11 cellular contexts compared by ENCODE assay signal in genomic region chr5:64869419-64869818, GRCh38.
DNase-seq lines count a peak whose midpoint lies in the region; ATAC-seq and TF ChIP-seq lines count a peak whose summit lies in the region.
"Had no signal": no experiment of that assay in that cellular context is flagged by ENCODE, and none has a peak within 500 bp of the region (broad histone marks: within the 10 kb centered on the region; RNA-seq: fewer than 3 reads in every experiment).

No MANE protein-coding gene starts in this region.

- H2AK5ac ChIP-seq in neuronal stem cell (ENCODE audit: low read depth, low read length) = no peak overlapping the region

- no peak overlapping the region for H3K18ac ChIP-seq in neuronal stem cell (ENCODE audit: low read length)

- H3K36me3 Mint-ChIP-seq in activated T-helper 1 cell treated with anti-CD3 and anti-CD28 coated beads, Interleukin-12 subunit alpha, Interleukin-12 subunit beta, Interleukin-2, Interleukin-4 antibody, amounts not matched to agents 30 ng/mL and 10 ng/mL and 1 ng/mL, durations not matched to agents 14 hours and 24 hours and 36 hours (ENCODE audit: low read depth) = no peaks in the 10 kb centered on the region

- no peaks in the 10 kb centered on the region for H3K79me1 ChIP-seq in neuronal stem cell (ENCODE audit: low read depth, low read length)

- no peaks in the 10 kb centered on the region for H3K9me3 ChIP-seq in MG63
- H3K9me3 ChIP-seq in neuronal stem cell (replicated peaks in 1 of 2; ENCODE audit: control insufficient read depth in 2 of 2, insufficient read depth in 1 of 2, low read depth in 1 of 2, low read length in 2 of 2) = no peaks in the 10 kb centered on the region

- H3K4me3 ChIP-seq in MG63 = no peak overlapping the region
- no peak overlapping the region for H3K4me3 ChIP-seq in neuronal stem cell (ENCODE audit: low read length in 2 of 2)

- H2BK12ac ChIP-seq in neuronal stem cell (ENCODE audit: low read length) = no peak overlapping the region

- H3K4me1 ChIP-seq in neuronal stem cell (ENCODE audit: control insufficient read depth in 2 of 2, insufficient read depth in 1 of 2, low read depth in 1 of 2, low read length in 2 of 2) = peaks cover 7 to 12% of the 10 kb centered on the region in 2 donors

- H3K9ac ChIP-seq in neuronal stem cell (ENCODE audit: low read depth, low read length, poor library complexity) = no peak overlapping the region

- no peaks in the 10 kb centered on the region for H3K27me3 Mint-ChIP-seq in activated T-helper 1 cell treated with anti-CD3 and anti-CD28 coated beads, Interleukin-12 subunit alpha, Interleukin-12 subunit beta, Interleukin-2, Interleukin-4 antibody, amounts not matched to agents 30 ng/mL and 10 ng/mL and 1 ng/mL, durations not matched to agents 14 hours and 24 hours and 36 hours (ENCODE audit: insufficient read depth)

- no peaks in the 10 kb centered on the region for H3K9me3 Mint-ChIP-seq in activated T-helper 1 cell treated with anti-CD3 and anti-CD28 coated beads, Interleukin-12 subunit alpha, Interleukin-12 subunit beta, Interleukin-2, Interleukin-4 antibody, amounts not matched to agents 30 ng/mL and 10 ng/mL and 1 ng/mL, durations not matched to agents 14 hours and 24 hours and 36 hours

- H3K14ac ChIP-seq in neuronal stem cell (ENCODE audit: low read length) = no peak overlapping the region

- H4K8ac ChIP-seq in neuronal stem cell (ENCODE audit: low read depth, low read length) = no peak overlapping the region

- no peak overlapping the region for H2BK5ac ChIP-seq in neuronal stem cell (ENCODE audit: low read length)

- H3K4ac ChIP-seq in neuronal stem cell (ENCODE audit: low read length) = no peak overlapping the region

- DNase-seq in Caki2 (ENCODE audit: low read depth) (peak; percentile 23), MG63 (peak; percentile 27), dedifferentiated amniotic fluid mesenchymal stem cell (ENCODE audit: extremely low spot score) (peak; percentile 63), neuronal stem cell (ENCODE audit: low spot score) (peak; percentile 82), omental fat pad (ENCODE audit: low spot score) (no peak), DMS114 treated with DMSO at 0.1 percent for 48 hours (lab: John Stamatoyannopoulos, UW; ENCODE audit: unreplicated experiment) (no peak)
- no peak for DNase-seq in activated T-helper 1 cell treated with anti-CD3 and anti-CD28 coated beads, Interleukin-12 subunit alpha, Interleukin-12 subunit beta, Interleukin-2, Interleukin-4 antibody, amounts not matched to agents 30 ng/mL and 10 ng/mL and 1 ng/mL, durations not matched to agents 14 hours and 24 hours and 36 hours (ENCODE audit: low spot score)
- DNase-seq: GDM1; NCI-H1105; stimulated activated CD4-positive, alpha-beta T cell treated with anti-CD3 and anti-CD28 coated beads, Interleukin-15, amount 100 ng/mL, for 24 hours had no signal

- WGBS in neuronal stem cell (ENCODE audit: extremely low coverage in 2 of 2, insufficient read length in 2 of 2, insufficient replicate concordance in 1 of 2), 2 donors = no CpG with 5 or more reads among the region's 1 CpG

- H3K27me3 ChIP-seq in MG63 (no peaks in the 10 kb centered on the region), neuronal stem cell (ENCODE audit: control insufficient read depth in 3 of 3, insufficient read depth in 3 of 3, low read depth in 1 of 3, low read length in 3 of 3) (no peaks in the 10 kb centered on the region)

- in situ Hi-C loops in Caki2 (cut with HindIII; ENCODE audit: low pct_unique_long_range_greater_than_20kb, low sequenced_read_pairs) = no loop called here

- no peaks in the 10 kb centered on the region for H3K4me1 Mint-ChIP-seq in activated T-helper 1 cell treated with anti-CD3 and anti-CD28 coated beads, Interleukin-12 subunit alpha, Interleukin-12 subunit beta, Interleukin-2, Interleukin-4 antibody, amounts not matched to agents 30 ng/mL and 10 ng/mL and 1 ng/mL, durations not matched to agents 14 hours and 24 hours and 36 hours (ENCODE audit: low read depth)

- no peaks in the 10 kb centered on the region for H3K36me3 ChIP-seq in MG63
- H3K36me3 ChIP-seq in neuronal stem cell (replicated peaks in 1 of 2; ENCODE audit: control insufficient read depth in 2 of 2, insufficient read depth in 2 of 2, low read length in 2 of 2) = no peaks in the 10 kb centered on the region

- TF ChIP-seq CTCF in omental fat pad (IDR thresholded peaks at IDR 0.05) = no peak

- H3K27ac Mint-ChIP-seq in activated T-helper 1 cell treated with anti-CD3 and anti-CD28 coated beads, Interleukin-12 subunit alpha, Interleukin-12 subunit beta, Interleukin-2, Interleukin-4 antibody, amounts not matched to agents 30 ng/mL and 10 ng/mL and 1 ng/mL, durations not matched to agents 14 hours and 24 hours and 36 hours = no peak overlapping the region

- H2BK15ac ChIP-seq in neuronal stem cell (ENCODE audit: low read length) = no peak overlapping the region

- H3K4me2 ChIP-seq in neuronal stem cell (ENCODE audit: insufficient read depth, low read length, poor library complexity, severe bottlenecking) = no peak overlapping the region

- H4K91ac ChIP-seq in neuronal stem cell (ENCODE audit: low read depth, low read length, poor library complexity) = no peak overlapping the region

- no peak overlapping the region for H3K4me3 Mint-ChIP-seq in activated T-helper 1 cell treated with anti-CD3 and anti-CD28 coated beads, Interleukin-12 subunit alpha, Interleukin-12 subunit beta, Interleukin-2, Interleukin-4 antibody, amounts not matched to agents 30 ng/mL and 10 ng/mL and 1 ng/mL, durations not matched to agents 14 hours and 24 hours and 36 hours

- intact Hi-C loops in activated T-helper 1 cell treated with anti-CD3 and anti-CD28 coated beads, Interleukin-12 subunit alpha, Interleukin-12 subunit beta, Interleukin-2, Interleukin-4 antibody, amounts not matched to agents 30 ng/mL and 10 ng/mL and 1 ng/mL, durations not matched to agents 14 hours and 24 hours and 36 hours (cut with micrococcal nuclease) = no loop called here

- peak overlapping the region; percentile 60 for H3K27ac ChIP-seq in neuronal stem cell (replicated peaks; ENCODE audit: low read length)

- no peak overlapping the region for H3K23ac ChIP-seq in neuronal stem cell (ENCODE audit: low read depth, low read length, poor library complexity)

- ATAC-seq in GM18873 (IDR thresholded peaks at IDR 0.05; ENCODE audit: low FRiP score, unreplicated experiment) (no peak), omental fat pad (ENCODE audit: low FRiP score) (no peak)

- H2BK120ac ChIP-seq in neuronal stem cell (ENCODE audit: low read depth, low read length) = no peak overlapping the region

- H2AFZ ChIP-seq in neuronal stem cell (ENCODE audit: low read length) = no peak overlapping the region

Comparison
In these comparisons a context has a peak if more than half of its experiments do, and no peak if none do; other contexts are left out.
1. DNase-seq: peak in Caki2 (single experiment), MG63 (single experiment), dedifferentiated amniotic fluid mesenchymal stem cell (single experiment) and neuronal stem cell (single experiment); none in activated T-helper 1 cell treated with anti-CD3 and anti-CD28 coated beads, Interleukin-12 subunit alpha, Interleukin-12 subunit beta, Interleukin-2, Interleukin-4 antibody, amounts not matched to agents 30 ng/mL and 10 ng/mL and 1 ng/mL, durations not matched to agents 14 hours and 24 hours and 36 hours (single experiment), omental fat pad (single experiment) and DMS114 treated with DMSO at 0.1 percent for 48 hours (single experiment).